1 cellular context compared by ENCODE assay signal in genomic region chr3:56291244-56291680, GRCh38.
TF ChIP-seq lines count a peak whose summit lies in the region.

No MANE protein-coding gene starts in this region.

TF ChIP-seq in GM23338, 12 proteins besides CTCF, POLR2A, EP300 and RAD21 (continued from another document):
- no peak for TF ChIP-seq REST (IDR thresholded peaks at IDR 0.05; ENCODE audit: unreplicated experiment)
- TF ChIP-seq ZNF114 (CRISPR knock-in tag; IDR thresholded peaks at IDR 0.05), result no peak
- no peak for TF ChIP-seq JUNB (IDR thresholded peaks at IDR 0.05; ENCODE audit: unreplicated experiment)
- TF ChIP-seq ETS1 (IDR thresholded peaks at IDR 0.05), result no peak
- TF ChIP-seq ZNF331 (CRISPR knock-in tag; IDR thresholded peaks at IDR 0.05; ENCODE audit: low read depth), result no peak
- TF ChIP-seq NANOG (IDR thresholded peaks at IDR 0.05; ENCODE audit: borderline replicate concordance), result no peak
- TF ChIP-seq EZH2 (IDR thresholded peaks at IDR 0.05; ENCODE audit: low read depth, unreplicated experiment), result no peak
- no peak for TF ChIP-seq POLR2AphosphoS5 (IDR thresholded peaks at IDR 0.05; ENCODE audit: low read depth)
- TF ChIP-seq EZH2phosphoT487 (IDR thresholded peaks at IDR 0.05; ENCODE audit: unreplicated experiment), result no peak
